In genomic region chr22:39405346-39406085, GRCh38 we compare ENCODE assay signal across 8 cellular contexts. TPM values are rescaled to one million over a fixed set of nuclear protein-coding genes. Genes with fewer than 3 reads are reported as not detected.
DNase-seq lines count a peak whose midpoint lies in the region; ATAC-seq and TF ChIP-seq lines count a peak whose summit lies in the region.

No MANE protein-coding gene starts in this region.

- no peaks in the 10 kb centered on the region for H3K27me3 ChIP-seq in tibial artery

- H3K4me1 ChIP-seq in tibial artery: peaks cover 0 to 32% (median 17%) of the 10 kb centered on the region in 4 donors

- no peaks in the 10 kb centered on the region for H3K9me3 ChIP-seq in tibial artery

- H3K27ac ChIP-seq in tibial artery: peak overlapping the region; percentile 18 to 55

- no peak overlapping the region for H3K4me3 Mint-ChIP-seq in activated CD8-positive, alpha-beta T cell treated with anti-CD3 and anti-CD28 coated beads for 36 hours
- H3K4me3 Mint-ChIP-seq in activated CD8-positive, alpha-beta T cell treated with anti-CD3 and anti-CD28 coated beads, Interleukin-2, amount 10 ng/mL, durations not matched to agents 7 days and 5 days: no peak overlapping the region

- peaks cover 65% of the 10 kb centered on the region for H3K4me1 Mint-ChIP-seq in activated CD8-positive, alpha-beta T cell treated with anti-CD3 and anti-CD28 coated beads for 36 hours (ENCODE audit: low read depth)
- peaks cover 36% of the 10 kb centered on the region for H3K4me1 Mint-ChIP-seq in activated CD8-positive, alpha-beta T cell treated with anti-CD3 and anti-CD28 coated beads, Interleukin-2, amount 10 ng/mL, durations not matched to agents 7 days and 5 days (ENCODE audit: low read depth)

- peak overlapping the region; percentile 23 to 37 for H3K4me3 ChIP-seq in tibial artery

- H3K9me3 Mint-ChIP-seq in activated CD8-positive, alpha-beta T cell treated with anti-CD3 and anti-CD28 coated beads for 36 hours: no peaks in the 10 kb centered on the region
- no peaks in the 10 kb centered on the region for H3K9me3 Mint-ChIP-seq in activated CD8-positive, alpha-beta T cell treated with anti-CD3 and anti-CD28 coated beads, Interleukin-2, amount 10 ng/mL, durations not matched to agents 7 days and 5 days (ENCODE audit: insufficient read depth)

- peaks cover 0 to 8% (median 0%) of the 10 kb centered on the region in 3 donors for H3K36me3 ChIP-seq in tibial artery

- intact Hi-C loops in activated CD8-positive, alpha-beta T cell treated with anti-CD3 and anti-CD28 coated beads for 36 hours (cut with micrococcal nuclease): no loop called here
- intact Hi-C loops in tibial artery (cut with DNase I; ENCODE audit: low total_unique reads): no loop called here

- no peaks in the 10 kb centered on the region for H3K27me3 Mint-ChIP-seq in activated CD8-positive, alpha-beta T cell treated with anti-CD3 and anti-CD28 coated beads for 36 hours
- no peaks in the 10 kb centered on the region for H3K27me3 Mint-ChIP-seq in activated CD8-positive, alpha-beta T cell treated with anti-CD3 and anti-CD28 coated beads, Interleukin-2, amount 10 ng/mL, durations not matched to agents 7 days and 5 days (ENCODE audit: low read depth)

- no peak overlapping the region for H3K27ac Mint-ChIP-seq in activated CD8-positive, alpha-beta T cell treated with anti-CD3 and anti-CD28 coated beads for 36 hours
- H3K27ac Mint-ChIP-seq in activated CD8-positive, alpha-beta T cell treated with anti-CD3 and anti-CD28 coated beads, Interleukin-2, amount 10 ng/mL, durations not matched to agents 7 days and 5 days: no peak overlapping the region

- POLR2A ChIA-PET in activated CD8-positive, alpha-beta T cell treated with anti-CD3 and anti-CD28 coated beads for 36 hours (lab: Charles Lee): interaction anchor here (0.7 to 2.0 kb wide), 7 partner anchors 8 to 118 kb away, joined by 3 to 6 read pairs (median 4); partner anchors contain the start of genes ATF4 and RPL3
- POLR2A ChIA-PET in activated CD8-positive, alpha-beta T cell treated with anti-CD3 and anti-CD28 coated beads, Interleukin-2, amount 10 ng/mL, durations not matched to agents 7 days and 5 days (lab: Charles Lee): interaction anchor here (1.0 kb wide), 1 partner anchor 86 kb away, joined by 4 read pairs; the partner anchor contains the start of gene RPL3

- TF ChIP-seq CTCF in activated CD8-positive, alpha-beta T cell treated with anti-CD3 and anti-CD28 coated beads for 36 hours (IDR thresholded peaks at IDR 0.05): no peak
- TF ChIP-seq CTCF in tibial artery (IDR thresholded peaks at IDR 0.05): no peak

- DNase-seq in activated CD8-positive, alpha-beta T cell treated with anti-CD3 and anti-CD28 coated beads for 36 hours: peak; percentile 66
- no peak for DNase-seq in activated CD8-positive, alpha-beta T cell treated with anti-CD3 and anti-CD28 coated beads, Interleukin-2, amount 10 ng/mL, durations not matched to agents 7 days and 5 days
- DNase-seq in fibroblast of gingiva (ENCODE audit: low read depth) (peak; percentile 49), occipital lobe (lab: John Stamatoyannopoulos, UW) (peak; percentile 67), tibial artery (no peak), epidermal melanocyte (ENCODE audit: insufficient read length, low spot score) (no peak), DMS79 (lab: John Stamatoyannopoulos, UW) (no peak)
- DNase-seq in central memory CD4-positive, alpha-beta T cell: no peak

- CTCF ChIA-PET in activated CD8-positive, alpha-beta T cell treated with anti-CD3 and anti-CD28 coated beads for 36 hours (lab: Charles Lee): interaction anchor here (0.9 to 1.2 kb wide), 2 partner anchors 88 to 120 kb away, joined by 3 read pairs; no protein-coding TSS in a partner anchor
- CTCF ChIA-PET in activated CD8-positive, alpha-beta T cell treated with anti-CD3 and anti-CD28 coated beads, Interleukin-2, amount 10 ng/mL, durations not matched to agents 7 days and 5 days (lab: Charles Lee): interaction anchor here (0.7 kb wide), 1 partner anchor 115 kb away, joined by 3 read pairs; the partner anchor contains the start of gene ATF4

- peaks cover 35% of the 10 kb centered on the region for H3K36me3 Mint-ChIP-seq in activated CD8-positive, alpha-beta T cell treated with anti-CD3 and anti-CD28 coated beads for 36 hours (ENCODE audit: low read depth)
- H3K36me3 Mint-ChIP-seq in activated CD8-positive, alpha-beta T cell treated with anti-CD3 and anti-CD28 coated beads, Interleukin-2, amount 10 ng/mL, durations not matched to agents 7 days and 5 days (ENCODE audit: low read depth): peaks cover 46% of the 10 kb centered on the region

- ATAC-seq in activated CD8-positive, alpha-beta T cell treated with anti-CD3 and anti-CD28 coated beads for 36 hours: peak; percentile 82
- ATAC-seq in activated CD8-positive, alpha-beta T cell treated with anti-CD3 and anti-CD28 coated beads, Interleukin-2, amount 10 ng/mL, durations not matched to agents 7 days and 5 days: no peak

RNA-seq across cellular contexts. Expression of gene TAB1, which starts 5.9 kb away (rescaled TPM):
- 10 to 100 TPM; 21.6 to 22.8 TPM for total RNA-seq in activated CD8-positive, alpha-beta T cell treated with anti-CD3 and anti-CD28 coated beads for 36 hours
- 10 to 100 TPM; 27.0 to 28.5 TPM for total RNA-seq in activated CD8-positive, alpha-beta T cell treated with anti-CD3 and anti-CD28 coated beads, Interleukin-2, amount 10 ng/mL, durations not matched to agents 7 days and 5 days
- total RNA-seq in occipital lobe: 15.4 TPM

RNA-seq across cellular contexts. Expression of gene MGAT3, which starts 51.3 kb away (rescaled TPM):
- 1 to 10 TPM in 1 of 2 experiments, under 1 TPM in 1; 0.90 to 1.9 TPM for total RNA-seq in activated CD8-positive, alpha-beta T cell treated with anti-CD3 and anti-CD28 coated beads for 36 hours
- 10 to 100 TPM in 1 of 2 experiments, 1 to 10 TPM in 1; 9.1 to 10.0 TPM for total RNA-seq in activated CD8-positive, alpha-beta T cell treated with anti-CD3 and anti-CD28 coated beads, Interleukin-2, amount 10 ng/mL, durations not matched to agents 7 days and 5 days
- total RNA-seq in occipital lobe: 24.8 TPM

RNA-seq across cellular contexts. Expression of gene SYNGR1, which starts 55.7 kb away (rescaled TPM):
- total RNA-seq in activated CD8-positive, alpha-beta T cell treated with anti-CD3 and anti-CD28 coated beads for 36 hours: 1 to 10 TPM; 2.4 to 3.8 TPM
- under 1 TPM; 0.24 to 0.37 TPM for total RNA-seq in activated CD8-positive, alpha-beta T cell treated with anti-CD3 and anti-CD28 coated beads, Interleukin-2, amount 10 ng/mL, durations not matched to agents 7 days and 5 days
- total RNA-seq in occipital lobe: 63.9 TPM

Comparison
In these comparisons a context has a peak if more than half of its experiments do, and no peak if none do; other contexts are left out.
1. DNase-seq: peak in activated CD8-positive, alpha-beta T cell treated with anti-CD3 and anti-CD28 coated beads for 36 hours (single experiment), fibroblast of gingiva (single experiment) and occipital lobe (single experiment); none in activated CD8-positive, alpha-beta T cell treated with anti-CD3 and anti-CD28 coated beads, Interleukin-2, amount 10 ng/mL, durations not matched to agents 7 days and 5 days (single experiment), tibial artery (0 of 2), epidermal melanocyte (single experiment), DMS79 (single experiment) and central memory CD4-positive, alpha-beta T cell (single experiment).
2. RNA of gene SYNGR1, which starts 55.7 kb away (total RNA-seq): 63.9 TPM in occipital lobe (single experiment); 2.4 to 3.8 TPM in activated CD8-positive, alpha-beta T cell treated with anti-CD3 and anti-CD28 coated beads for 36 hours and 0.24 to 0.37 TPM in activated CD8-positive, alpha-beta T cell treated with anti-CD3 and anti-CD28 coated beads, Interleukin-2, amount 10 ng/mL, durations not matched to agents 7 days and 5 days; every median in the first group is over 10 times any median in the second.